21 cellular contexts compared by ENCODE assay signal in genomic region chr16:2096853-2097620, GRCh38. TPM values are rescaled to one million over a fixed set of nuclear protein-coding genes. Genes with fewer than 3 reads are reported as not detected.
DNase-seq lines count a peak whose midpoint lies in the region; ATAC-seq and TF ChIP-seq lines count a peak whose summit lies in the region.
"Had no signal": no experiment of that assay in that cellular context is flagged by ENCODE, and none has a peak within 500 bp of the region (broad histone marks: within the 10 kb centered on the region; RNA-seq: fewer than 3 reads in every experiment).

No MANE protein-coding gene starts in this region.

- no peaks in the 10 kb centered on the region for H3K9me3 Mint-ChIP-seq in Calu3 (ENCODE audit: low read depth, unreplicated experiment)
- H3K9me3 Mint-ChIP-seq: CD8-positive, alpha-beta T cell; HFFc6 had no signal

- peak overlapping the region; percentile 47 for H3K27ac Mint-ChIP-seq in T-helper 17 cell
- no peak overlapping the region for H3K27ac Mint-ChIP-seq in Calu3 (ENCODE audit: unreplicated experiment)
- H3K27ac Mint-ChIP-seq: CD8-positive, alpha-beta T cell; HFFc6 had no signal

- intact Hi-C loops in sciatic nerve (cut with DNase I) (no loop called here), Calu3 (cut with micrococcal nuclease; ENCODE audit: unreplicated experiment) (no loop called here)

- H3K36me3 Mint-ChIP-seq in T-helper 17 cell (ENCODE audit: low read depth) (no peaks in the 10 kb centered on the region), Calu3 (ENCODE audit: insufficient read depth, unreplicated experiment) (peaks cover 42% of the 10 kb centered on the region)

- CTCF ChIA-PET in Calu3 (lab: Charles Lee), result no interaction called here

- no peak for TF ChIP-seq CTCF in Calu3 (IDR thresholded peaks at IDR 0.05; ENCODE audit: unreplicated experiment)

- BruUV-seq in Calu3 (replicated peaks; lab: Mats Ljungman, UMichigan), result no TSS peak

- H3K9me3 ChIP-seq in T-helper 17 cell (ENCODE audit: control insufficient read depth, low read length, poor library complexity, severe bottlenecking), result no peaks in the 10 kb centered on the region
- H3K9me3 ChIP-seq: BE2C had no signal

- ATAC-seq in T-helper 17 cell (no peak), sciatic nerve (peak; percentile 34), GM18861 (IDR thresholded peaks at IDR 0.05; ENCODE audit: unreplicated experiment) (no peak)
- ATAC-seq: CD8-positive, alpha-beta T cell; GM12878; HepG2; PC-3 had no signal

- no peak overlapping the region for H3K4me3 Mint-ChIP-seq in T-helper 17 cell
- no peak overlapping the region for H3K4me3 Mint-ChIP-seq in Calu3 (ENCODE audit: low read depth, unreplicated experiment)
- H3K4me3 Mint-ChIP-seq: CD8-positive, alpha-beta T cell; HFFc6 had no signal

- no peaks in the 10 kb centered on the region for H3K27me3 Mint-ChIP-seq in T-helper 17 cell
- no peaks in the 10 kb centered on the region for H3K27me3 Mint-ChIP-seq in Calu3 (ENCODE audit: unreplicated experiment)

- DNase-seq in GM03348 (ENCODE audit: low spot score), result peak; percentile 11
- no peak for DNase-seq in T-helper 17 cell
- DNase-seq in glomerular visceral epithelial cell (ENCODE audit: extremely low spot score), result peak; percentile 91
- DNase-seq in sciatic nerve (ENCODE audit: low spot score), result no peak
- DNase-seq in Calu3, result no peak
- DNase-seq in mucosa of gallbladder (ENCODE audit: low spot score), result no peak
- no peak for DNase-seq in activated naive CD4-positive, alpha-beta T cell treated with anti-CD3 and anti-CD28 coated beads, Interleukin-2, amount 50 U/mL, for 16 hours
- DNase-seq: BE2C; CD8-positive, alpha-beta T cell; DMS79 treated with DMSO at 0.1 percent for 48 hours; HFFc6; Kasumi-1; MM.1S; NCI-H1092 treated with DMSO at 0.1 percent for 48 hours; NCI-H2081 treated with DMSO at 0.1 percent for 48 hours; NCI-H510A; NCI-H774; PC-3 had no signal

- H3K4me1 Mint-ChIP-seq in T-helper 17 cell, result no peaks in the 10 kb centered on the region
- H3K4me1 Mint-ChIP-seq in Calu3 (ENCODE audit: low read depth, unreplicated experiment), result no peaks in the 10 kb centered on the region

RNA-seq across cellular contexts. Expression of gene PKD1, which starts 38.7 kb away (rescaled TPM):
- 10 to 100 TPM; 86.6 to 88.9 TPM for total RNA-seq in T-helper 17 cell
- 159 TPM for total RNA-seq in sciatic nerve
- total RNA-seq in Calu3 (2022), result 82.0 and 86.0 TPM in 2 replicates
- total RNA-seq in mucosa of gallbladder, result 154 TPM

RNA-seq across cellular contexts. Expression of gene TSC2, which starts 49.3 kb away (rescaled TPM):
- total RNA-seq in T-helper 17 cell (100 to 1,000 TPM; 123 TPM), sciatic nerve (156 TPM), Calu3 (2022) (170 and 194 TPM in 2 replicates), mucosa of gallbladder (185 TPM)

RNA-seq across cellular contexts. Expression of gene NTHL1, which starts 49.4 kb away (rescaled TPM):
- total RNA-seq in T-helper 17 cell (1 to 10 TPM; 6.7 to 6.8 TPM), sciatic nerve (21.8 TPM), Calu3 (2022) (32.8 and 33.8 TPM in 2 replicates), mucosa of gallbladder (33.9 TPM)

RNA-seq across cellular contexts. Expression of gene RAB26, which starts 51.4 kb away (rescaled TPM):
- total RNA-seq in T-helper 17 cell (under 1 TPM; 0.21 to 0.57 TPM), sciatic nerve (0.40 TPM), Calu3 (2022) (10.8 and 12.3 TPM in 2 replicates), mucosa of gallbladder (7.7 TPM)
- total RNA-seq: CD8-positive, alpha-beta T cell had no signal

RNA-seq across cellular contexts. Expression of gene TRAF7, which starts 58.5 kb away (rescaled TPM):
- total RNA-seq in T-helper 17 cell, result 10 to 100 TPM; 32.4 to 35.0 TPM
- 44.8 TPM for total RNA-seq in sciatic nerve
- 118 and 127 TPM in 2 replicates for total RNA-seq in Calu3 (2022)
- 100 TPM for total RNA-seq in mucosa of gallbladder

Comparison
In these comparisons a context has a peak if more than half of its experiments do, and no peak if none do; other contexts are left out.
1. DNase-seq: peak in GM03348 (single experiment) and glomerular visceral epithelial cell (single experiment); none in T-helper 17 cell (0 of 3), sciatic nerve (single experiment), Calu3 (single experiment), mucosa of gallbladder (single experiment) and activated naive CD4-positive, alpha-beta T cell treated with anti-CD3 and anti-CD28 coated beads, Interleukin-2, amount 50 U/mL, for 16 hours (single experiment).